In genomic region chr7:65080799-65081651, GRCh38 we compare ENCODE assay signal across 8 cellular contexts.
DNase-seq lines count a peak whose midpoint lies in the region; ATAC-seq and FAIRE-seq lines count a peak whose summit lies in the region.
"Not testable (repeated sequence)": the region's sequence is repeated elsewhere in the genome, so short reads cannot be mapped to it uniquely, and the experiment has no call there.

No MANE protein-coding gene starts in this region.

- not testable (repeated sequence) for H3K9me3 Mint-ChIP-seq in activated T-helper 17 cell treated with anti-CD3 and anti-CD28 coated beads, Interleukin-2, amount 50 U/mL, for 72 hours; naive B cell

- H3K4me1 Mint-ChIP-seq in activated T-helper 17 cell treated with anti-CD3 and anti-CD28 coated beads, Interleukin-2, amount 50 U/mL, for 72 hours; naive B cell: not testable (repeated sequence)

- H3K27me3 Mint-ChIP-seq in activated T-helper 17 cell treated with anti-CD3 and anti-CD28 coated beads, Interleukin-2, amount 50 U/mL, for 72 hours; naive B cell: not testable (repeated sequence)

- ATAC-seq in GM21529 (IDR thresholded peaks at IDR 0.05; ENCODE audit: unreplicated experiment) = peak; percentile 99
- ATAC-seq in activated T-helper 17 cell treated with anti-CD3 and anti-CD28 coated beads, Interleukin-2, amount 50 U/mL, for 72 hours (replicated peaks) = peak; percentile 99
- peak; percentile 96 to 97 for ATAC-seq in naive B cell (ENCODE audit: low read depth in 2 of 2)

- peak; percentile 93 for DNase-seq in DMS53 (lab: John Stamatoyannopoulos, UW)
- peak; percentile 93 for DNase-seq in HuH-7 (ENCODE audit: low spot score)
- peak; percentile 86 for DNase-seq in RCC 7860 (ENCODE audit: low spot score)
- DNase-seq in fibroblast of gingiva (ENCODE audit: low read depth) = peak; percentile 96
- DNase-seq in naive B cell = peak; percentile 93
- DNase-seq in stimulated activated CD8-positive, alpha-beta memory T cell treated with anti-CD3 and anti-CD28 coated beads, Interleukin-7, amount 100 ng/mL, for 4 hours (ENCODE audit: low read depth in 2 of 2) = peak; percentile 81 to 91

- not testable (repeated sequence) for H3K36me3 Mint-ChIP-seq in activated T-helper 17 cell treated with anti-CD3 and anti-CD28 coated beads, Interleukin-2, amount 50 U/mL, for 72 hours (ENCODE audit: low read depth); naive B cell

- FAIRE-seq in RCC 7860 (lab: Jason Lieb, UNC) = peak; percentile 71

- H3K27ac Mint-ChIP-seq in activated T-helper 17 cell treated with anti-CD3 and anti-CD28 coated beads, Interleukin-2, amount 50 U/mL, for 72 hours = peak overlapping the region; percentile 87
- peak overlapping the region; percentile 86 to 96 (median 92) for H3K27ac Mint-ChIP-seq in naive B cell

- peak overlapping the region; percentile 85 for H3K4me3 Mint-ChIP-seq in activated T-helper 17 cell treated with anti-CD3 and anti-CD28 coated beads, Interleukin-2, amount 50 U/mL, for 72 hours
- peak overlapping the region; percentile 85 to 99 (median 95) for H3K4me3 Mint-ChIP-seq in naive B cell

Comparison
In these comparisons a context has a peak if more than half of its experiments do, and no peak if none do; other contexts are left out.
1. Peak in every context shown above with its lines: DNase-seq and ATAC-seq.